ENCODE assay signal across 1 cellular context in genomic region chrX:85003655-85004244, GRCh38.
TF ChIP-seq lines count a peak whose summit lies in the region.

A gene with protein sequence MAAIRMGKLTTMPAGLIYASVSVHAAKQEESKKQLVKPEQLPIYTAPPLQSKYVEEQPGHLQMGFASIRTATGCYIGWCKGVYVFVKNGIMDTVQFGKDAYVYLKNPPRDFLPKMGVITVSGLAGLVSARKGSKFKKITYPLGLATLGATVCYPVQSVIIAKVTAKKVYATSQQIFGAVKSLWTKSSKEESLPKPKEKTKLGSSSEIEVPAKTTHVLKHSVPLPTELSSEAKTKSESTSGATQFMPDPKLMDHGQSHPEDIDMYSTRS (plus strand): TSS chrX:85003877. CDS start chrX:85003913, 36 bp downstream.

TF ChIP-seq in A549, 52 proteins besides CTCF, POLR2A, EP300 and RAD21 (continued from another document):
- TF ChIP-seq HOXB5 (CRISPR knock-in tag; IDR thresholded peaks at IDR 0.05) (no peak), NPAS2 (CRISPR knock-in tag; IDR thresholded peaks at IDR 0.05; ENCODE audit: borderline replicate concordance) (no peak), MAFK (IDR thresholded peaks at IDR 0.05; ENCODE audit: partially characterized antibody) (no peak), SMC3 (IDR thresholded peaks at IDR 0.05) (no peak), TFCP2L1 (CRISPR knock-in tag; IDR thresholded peaks at IDR 0.05) (no peak), HEYL (CRISPR knock-in tag; IDR thresholded peaks at IDR 0.05) (no peak), ATOH8 (CRISPR knock-in tag; IDR thresholded peaks at IDR 0.05; ENCODE audit: low read depth) (no peak), FOXS1 (CRISPR knock-in tag; IDR thresholded peaks at IDR 0.05) (no peak), MAZ (IDR thresholded peaks at IDR 0.05; ENCODE audit: borderline replicate concordance, low read depth, low read length) (no peak), ZNF302 (CRISPR knock-in tag; IDR thresholded peaks at IDR 0.05) (no peak), PHF8 (IDR thresholded peaks at IDR 0.05; ENCODE audit: borderline replicate concordance, low read depth) (peak; percentile 69), JUN (IDR thresholded peaks at IDR 0.05) (peak in 1 of 2 experiments; percentile 53; a peak in 1 of 5 replicates), ESRRA (IDR thresholded peaks at IDR 0.05; ENCODE audit: borderline replicate concordance, low read length) (no peak), HMGXB4 (CRISPR knock-in tag; IDR thresholded peaks at IDR 0.05; ENCODE audit: borderline replicate concordance) (no peak), BHLHE40 (IDR thresholded peaks at IDR 0.05; ENCODE audit: low read depth, low read length) (no peak), JUNB (IDR thresholded peaks at IDR 0.05) (no peak), KDM1A (IDR thresholded peaks at IDR 0.05; ENCODE audit: low read depth) (no peak), BCL3 (IDR thresholded peaks at IDR 0.05) (no peak), RCOR1 (IDR thresholded peaks at IDR 0.05; ENCODE audit: low read depth, low read length) (no peak), NFE2L2 (conservative IDR thresholded peaks at IDR 0.05; ENCODE audit: low read length) (no peak), EHF (CRISPR knock-in tag; IDR thresholded peaks at IDR 0.05) (no peak), TP53 (CRISPR knock-in tag; IDR thresholded peaks at IDR 0.05) (no peak), POLR2AphosphoS2 (conservative IDR thresholded peaks at IDR 0.05; ENCODE audit: low read length) (no peak), FOSB (CRISPR knock-in tag; IDR thresholded peaks at IDR 0.05) (no peak), EHMT2 (IDR thresholded peaks at IDR 0.05; ENCODE audit: low read depth) (0 out of 2 replicates have a peak, but pooled peaks have one; percentile 24), HDAC2 (IDR thresholded peaks at IDR 0.05) (no peak), KDM5A (IDR thresholded peaks at IDR 0.05) (peak; percentile 69; the same call in 1 of the 2 replicates), HOXB13 (CRISPR knock-in tag; IDR thresholded peaks at IDR 0.05; ENCODE audit: low read depth) (no peak), MYC (IDR thresholded peaks at IDR 0.05; ENCODE audit: borderline replicate concordance, low read length) (no peak), FOSL2 (IDR thresholded peaks at IDR 0.05) (no peak), FOSL2 (CRISPR knock-in tag; IDR thresholded peaks at IDR 0.05) (no peak), ZFP36 (IDR thresholded peaks at IDR 0.05; ENCODE audit: borderline replicate concordance, partially characterized antibody) (no peak), RARB (CRISPR knock-in tag; IDR thresholded peaks at IDR 0.05) (no peak), CHD2 (IDR thresholded peaks at IDR 0.05; ENCODE audit: low read length, partially characterized antibody) (no peak)
- TF ChIP-seq, protein P1, sequence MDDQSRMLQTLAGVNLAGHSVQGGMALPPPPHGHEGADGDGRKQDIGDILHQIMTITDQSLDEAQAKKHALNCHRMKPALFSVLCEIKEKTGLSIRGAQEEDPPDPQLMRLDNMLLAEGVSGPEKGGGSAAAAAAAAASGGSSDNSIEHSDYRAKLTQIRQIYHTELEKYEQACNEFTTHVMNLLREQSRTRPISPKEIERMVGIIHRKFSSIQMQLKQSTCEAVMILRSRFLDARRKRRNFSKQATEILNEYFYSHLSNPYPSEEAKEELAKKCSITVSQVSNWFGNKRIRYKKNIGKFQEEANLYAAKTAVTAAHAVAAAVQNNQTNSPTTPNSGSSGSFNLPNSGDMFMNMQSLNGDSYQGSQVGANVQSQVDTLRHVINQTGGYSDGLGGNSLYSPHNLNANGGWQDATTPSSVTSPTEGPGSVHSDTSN (IDR thresholded peaks at IDR 0.05) = peak; percentile 18; the same call in 1 of the 2 replicates
- TF ChIP-seq, protein P2, sequence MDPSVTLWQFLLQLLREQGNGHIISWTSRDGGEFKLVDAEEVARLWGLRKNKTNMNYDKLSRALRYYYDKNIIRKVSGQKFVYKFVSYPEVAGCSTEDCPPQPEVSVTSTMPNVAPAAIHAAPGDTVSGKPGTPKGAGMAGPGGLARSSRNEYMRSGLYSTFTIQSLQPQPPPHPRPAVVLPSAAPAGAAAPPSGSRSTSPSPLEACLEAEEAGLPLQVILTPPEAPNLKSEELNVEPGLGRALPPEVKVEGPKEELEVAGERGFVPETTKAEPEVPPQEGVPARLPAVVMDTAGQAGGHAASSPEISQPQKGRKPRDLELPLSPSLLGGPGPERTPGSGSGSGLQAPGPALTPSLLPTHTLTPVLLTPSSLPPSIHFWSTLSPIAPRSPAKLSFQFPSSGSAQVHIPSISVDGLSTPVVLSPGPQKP (IDR thresholded peaks at IDR 0.05; ENCODE audit: low read depth, low read length) = no peak
- TF ChIP-seq, protein P3, sequence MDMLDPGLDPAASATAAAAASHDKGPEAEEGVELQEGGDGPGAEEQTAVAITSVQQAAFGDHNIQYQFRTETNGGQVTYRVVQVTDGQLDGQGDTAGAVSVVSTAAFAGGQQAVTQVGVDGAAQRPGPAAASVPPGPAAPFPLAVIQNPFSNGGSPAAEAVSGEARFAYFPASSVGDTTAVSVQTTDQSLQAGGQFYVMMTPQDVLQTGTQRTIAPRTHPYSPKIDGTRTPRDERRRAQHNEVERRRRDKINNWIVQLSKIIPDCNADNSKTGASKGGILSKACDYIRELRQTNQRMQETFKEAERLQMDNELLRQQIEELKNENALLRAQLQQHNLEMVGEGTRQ (IDR thresholded peaks at IDR 0.05) = no peak
